In genomic region chr14:96888158-96888557, GRCh38 we compare ENCODE assay signal across 9 cellular contexts.
DNase-seq lines count a peak whose midpoint lies in the region; ATAC-seq and TF ChIP-seq lines count a peak whose summit lies in the region.
"Had no signal": no experiment of that assay in that cellular context is flagged by ENCODE, and none has a peak within 500 bp of the region (broad histone marks: within the 10 kb centered on the region; RNA-seq: fewer than 3 reads in every experiment).

No MANE protein-coding gene starts in this region.

- peaks cover 4% of the 10 kb centered on the region for H3F3A ChIP-seq in neural cell (ENCODE audit: insufficient read depth, low read length, poor library complexity, severe bottlenecking)

- H3K79me2 ChIP-seq in neural cell (replicated peaks; ENCODE audit: insufficient read depth, low read length) = no peaks in the 10 kb centered on the region

- no peak for TF ChIP-seq CTCF in neural cell (IDR thresholded peaks at IDR 0.05; ENCODE audit: poor library complexity, severe bottlenecking)

- no peak for TF ChIP-seq RAD21 in neural cell (conservative IDR thresholded peaks at IDR 0.05)

- H3K4me2 ChIP-seq in neural cell (ENCODE audit: low read length) = peak overlapping the region; percentile 5

- H3K9me3 ChIP-seq in neural cell (ENCODE audit: low read length) = no peaks in the 10 kb centered on the region

- H4K20me1 ChIP-seq in neural cell (ENCODE audit: insufficient read depth) = no peaks in the 10 kb centered on the region

- peak overlapping the region; percentile 1 for H3K27ac ChIP-seq in neural cell (ENCODE audit: low read length)

- DNase-seq in NCI-H1105 (lab: John Stamatoyannopoulos, UW) = no peak
- no peak for DNase-seq in D341Med (ENCODE audit: low spot score)
- no peak for DNase-seq in KG1 (lab: John Stamatoyannopoulos, UW)
- DNase-seq: mesenchymal stem cell, T-helper 9 cell had no signal

- no peak for TF ChIP-seq EP300 in neural cell (conservative IDR thresholded peaks at IDR 0.05; ENCODE audit: poor library complexity, severe bottlenecking)

- no peak overlapping the region for H3K4me3 ChIP-seq in neural cell (ENCODE audit: low read length)

- H3K9ac ChIP-seq in neural cell (ENCODE audit: low read length) = no peak overlapping the region

- no peaks in the 10 kb centered on the region for H3K9me2 ChIP-seq in neural cell (ENCODE audit: insufficient read depth, low read length)

- no peaks in the 10 kb centered on the region for H3K36me3 ChIP-seq in neural cell (ENCODE audit: insufficient read depth, low read length)

- no peak overlapping the region for H2AFZ ChIP-seq in neural cell (ENCODE audit: low read depth, low read length)

- H3K27me3 ChIP-seq in neural cell (ENCODE audit: insufficient read depth, low read depth, low read length) = no peaks in the 10 kb centered on the region

- ATAC-seq in GM18909 (IDR thresholded peaks at IDR 0.05; ENCODE audit: poor library complexity, unreplicated experiment) (peak; percentile 86), GM21717 (IDR thresholded peaks at IDR 0.05; ENCODE audit: unreplicated experiment) (peak; percentile 84), HG03139 (IDR thresholded peaks at IDR 0.05; ENCODE audit: unreplicated experiment) (peak; percentile 69)

TF ChIP-seq in neural cell, 6 proteins besides CTCF, POLR2A, EP300 and RAD21:
- TF ChIP-seq MXI1 (conservative IDR thresholded peaks at IDR 0.05; ENCODE audit: poor library complexity, severe bottlenecking) (no peak), TAF1 (IDR thresholded peaks at IDR 0.05; ENCODE audit: low read depth) (no peak), POLR2AphosphoS5 (IDR thresholded peaks at IDR 0.05) (no peak), SMC3 (conservative IDR thresholded peaks at IDR 0.05; ENCODE audit: poor library complexity) (no peak), REST (IDR thresholded peaks at IDR 0.05; ENCODE audit: borderline replicate concordance) (no peak), EZH2 (IDR thresholded peaks at IDR 0.05; ENCODE audit: borderline replicate concordance, insufficient read depth, low read length, poor library complexity, severe bottlenecking) (no peak)
